Comparison of ENCODE assay signal across 2 cellular contexts in genomic region chr4:1296324-1297022, GRCh38.
TF ChIP-seq lines count a peak whose summit lies in the region.

No MANE protein-coding gene starts in this region.

TF ChIP-seq in H1, 55 proteins besides CTCF, POLR2A, EP300 and RAD21:
- no peak for TF ChIP-seq CEBPB (IDR thresholded peaks at IDR 0.05; ENCODE audit: low read depth, low read length)
- no peak for TF ChIP-seq E2F6 (IDR thresholded peaks at IDR 0.05)
- TF ChIP-seq TEAD4 (IDR thresholded peaks at IDR 0.05; ENCODE audit: low read depth, low read length) = no peak
- TF ChIP-seq CBX8 (IDR thresholded peaks at IDR 0.05; ENCODE audit: borderline replicate concordance, low read depth, low read length) = no peak
- no peak for TF ChIP-seq HDAC2 (IDR thresholded peaks at IDR 0.05; ENCODE audit: borderline replicate concordance in 1 of 2, low read depth in 2 of 2, low read length in 2 of 2)
- TF ChIP-seq TAF1 (IDR thresholded peaks at IDR 0.05; ENCODE audit: low read depth, low read length) = no peak
- no peak for TF ChIP-seq MAFK (IDR thresholded peaks at IDR 0.05; ENCODE audit: low read depth, low read length)
- TF ChIP-seq RBBP5 (IDR thresholded peaks at IDR 0.05; ENCODE audit: borderline replicate concordance, low read depth, low read length) = no peak
- no peak for TF ChIP-seq SIX5 (IDR thresholded peaks at IDR 0.05; ENCODE audit: low read depth, low read length)

TF ChIP-seq in GM12891, 5 proteins besides CTCF, POLR2A, EP300 and RAD21:
- no peak for TF ChIP-seq POU2F2 (IDR thresholded peaks at IDR 0.05; ENCODE audit: low read depth, low read length)
TF ChIP-seq in GM12891: peak in this region for 0.
